In genomic region chr17:58082870-58083490, GRCh38 we compare ENCODE assay signal across 8 cellular contexts.
DNase-seq lines count a peak whose midpoint lies in the region; ATAC-seq and TF ChIP-seq lines count a peak whose summit lies in the region.

Gene DYNLL2, plus strand, starts transcription at chr17:58083419. Its CDS starts 3,672 bp downstream, at chr17:58087091.

- DNase-seq in AG09309 (ENCODE audit: low read depth) (peak; percentile 34), NCI-H510A (lab: John Stamatoyannopoulos, UW) (peak; percentile 94), choroid plexus epithelial cell (ENCODE audit: low read depth) (peak; percentile 93), kidney tubule cell (ENCODE audit: low spot score) (peak; percentile 92)
- peak; percentile 92 for DNase-seq in activated CD4-positive, alpha-beta T cell treated with anti-CD3 and anti-CD28 coated beads for 4 hours
- DNase-seq in stimulated activated CD4-positive, alpha-beta T cell treated with anti-CD3 and anti-CD28 coated beads, Interleukin-1b, Interleukin-23, amount 100 ng/mL, for 1 hour (ENCODE audit: low read depth in 2 of 2): peak; percentile 82 to 85

- peak; percentile 65 for ATAC-seq in GM19043 (IDR thresholded peaks at IDR 0.05; ENCODE audit: low read depth, unreplicated experiment)
- ATAC-seq in HG03378 (IDR thresholded peaks at IDR 0.05; ENCODE audit: unreplicated experiment): peak; percentile 26

- H3K4me3 ChIP-seq in AG09309 (ENCODE audit: control insufficient read depth, low read depth, low read length): peak within 1 kb of the TSS; percentile 88
- peak within 1 kb of the TSS; percentile 87 for H3K4me3 ChIP-seq in choroid plexus epithelial cell (ENCODE audit: low read depth, low read length)

- TF ChIP-seq CTCF in AG09309 (IDR thresholded peaks at IDR 0.05; ENCODE audit: control insufficient read depth, insufficient read depth, low read depth, low read length, missing control alignments) (no peak), choroid plexus epithelial cell (conservative IDR thresholded peaks at IDR 0.05; ENCODE audit: low read depth, low read length) (no peak)

Comparison
In these comparisons a context has a peak if more than half of its experiments do, and no peak if none do; other contexts are left out.
1. Peak in every context shown above with its lines: DNase-seq, ATAC-seq and H3K4me3 ChIP-seq.
2. DNase-seq: peak in every context shown above with its lines; median percentile 94 in NCI-H510A; 93 in choroid plexus epithelial cell; 92 in activated CD4-positive, alpha-beta T cell treated with anti-CD3 and anti-CD28 coated beads for 4 hours; 92 in kidney tubule cell; 84 in stimulated activated CD4-positive, alpha-beta T cell treated with anti-CD3 and anti-CD28 coated beads, Interleukin-1b, Interleukin-23, amount 100 ng/mL, for 1 hour; 34 in AG09309.